Comparison of ENCODE assay signal across 8 cellular contexts in genomic region chr7:65037740-65038678, GRCh38. TPM values are rescaled to one million over a fixed set of nuclear protein-coding genes. Genes with fewer than 3 reads are reported as not detected.
DNase-seq lines count a peak whose midpoint lies in the region; ATAC-seq, FAIRE-seq and TF ChIP-seq lines count a peak whose summit lies in the region.

No MANE protein-coding gene starts in this region.

- H2AFZ ChIP-seq in HepG2 (ENCODE audit: low read length), result no peak overlapping the region

- CTCF ChIA-PET in HepG2 (lab: Yijun Ruan, JAX; ENCODE audit: low intra/inter-chr PET ratio, low total read pairs), result no interaction called here

- peak overlapping the region; percentile 83 for H3K9ac ChIP-seq in HepG2 (ENCODE audit: insufficient read depth, low read depth, low read length)

- H3K79me2 ChIP-seq in HepG2 (ENCODE audit: insufficient read depth, low read length), result peaks cover 32% of the 10 kb centered on the region

- peak overlapping the region; percentile 60; the same call in 1 of the 2 replicates for H3K4me2 ChIP-seq in HepG2 (ENCODE audit: low read depth, low read length)

- H3K27ac ChIP-seq in coronary artery (peak overlapping the region; percentile 39 to 93), HepG2 (ENCODE audit: extremely low read length, insufficient read depth, low read length) (peak overlapping the region; percentile 85)

- peaks cover 11% of the 10 kb centered on the region; the same call in 1 of the 2 replicates for H4K20me1 ChIP-seq in HepG2 (ENCODE audit: insufficient read depth, low read length)

- H3K36me3 ChIP-seq in HepG2 (replicated peaks in 1 of 2; ENCODE audit: control insufficient read depth in 1 of 2, insufficient read depth in 2 of 2, low read length in 2 of 2), result no peaks in the 10 kb centered on the region; a peak in 1 of 5 replicates

- no peaks in the 10 kb centered on the region for H3K27me3 ChIP-seq in HepG2 (ENCODE audit: control insufficient read depth in 1 of 2, insufficient read depth in 2 of 2, low read length in 2 of 2)

- TF ChIP-seq CTCF in coronary artery (IDR thresholded peaks at IDR 0.05), result no peak
- TF ChIP-seq CTCF in HepG2 (CRISPR knock-in tag; IDR thresholded peaks at IDR 0.05), result no peak

- H3K9me3 ChIP-seq in HepG2 (ENCODE audit: low read length), result no peaks in the 10 kb centered on the region

- BruUV-seq in HepG2 (replicated peaks; lab: Mats Ljungman, UMichigan), result no TSS peak

- peaks cover 42% of the 10 kb centered on the region for H3K4me1 ChIP-seq in HepG2 (ENCODE audit: insufficient read depth, low read length)

- 3% methylated on average over 43 of the region's 92 CpGs for WGBS in HepG2 (ENCODE audit: low lambda C conversion rate)

- no peak for FAIRE-seq in HepG2 (lab: Jason Lieb, UNC)

- in situ Hi-C loops in HepG2 (cut with HindIII; ENCODE audit: extremely low pct_ligation_motif_present, low pct_unique_long_range_greater_than_20kb), result no loop called here

- POLR2A ChIA-PET in HepG2 (lab: Yijun Ruan, JAX), result interaction anchor here (0.7 to 3.8 kb wide), 8 partner anchors 16 to 305 kb away, joined by 3 to 68 read pairs (median 4); partner anchors contain the start of gene ERV3-1

- TF ChIP-seq RAD21 in HepG2 (CRISPR knock-in tag; IDR thresholded peaks at IDR 0.05), result no peak

- TF ChIP-seq EP300 in HepG2 (IDR thresholded peaks at IDR 0.05; ENCODE audit: low read depth in 2 of 2, low read length in 2 of 2) (no peak), HepG2 (CRISPR knock-in tag; IDR thresholded peaks at IDR 0.05; ENCODE audit: borderline replicate concordance) (no peak)

- H3K4me3 ChIP-seq in coronary artery (peak overlapping the region; percentile 96), HepG2 (replicated peaks in 1 of 3; ENCODE audit: insufficient read depth in 1 of 3, low read depth in 2 of 3, low read length in 3 of 3) (peak overlapping the region; percentile 75 to 91 (median 91); a peak in 5 of 6 replicates)

- intact Hi-C loops in HepG2 (cut with micrococcal nuclease; ENCODE audit: unreplicated experiment), result loop anchor here (5.0 kb wide), 1 partner anchor 36 kb away; no protein-coding TSS in a partner anchor

- DNase-seq in C1 segment of cervical spinal cord (lab: John Stamatoyannopoulos, UW), result peak; percentile 47 to 96 (median 88)
- peak; percentile 77 to 85 for DNase-seq in NCI-H524 (lab: John Stamatoyannopoulos, UW)
- DNase-seq in activated CD4-positive, alpha-beta T cell treated with anti-CD3 and anti-CD28 coated beads for 48 hours, result peak; percentile 92
- peak; percentile 96 for DNase-seq in coronary artery (ENCODE audit: low spot score)
- DNase-seq in HepG2 (ENCODE audit: low spot score), result peak; percentile 78
- DNase-seq in stimulated activated CD4-positive, alpha-beta T cell treated with anti-CD3 and anti-CD28 coated beads, Interleukin-4, amount 100 ng/mL, for 1 hour, result peak; percentile 92

- ATAC-seq in GM19324 (IDR thresholded peaks at IDR 0.05; ENCODE audit: low FRiP score, unreplicated experiment) (peak; percentile 88), HG03457 (IDR thresholded peaks at IDR 0.05; ENCODE audit: unreplicated experiment) (peak; percentile 85), HepG2 (peak; percentile 85)

- TF ChIP-seq POLR2A in HepG2 (IDR thresholded peaks at IDR 0.05; ENCODE audit: insufficient read depth in 1 of 2, low read depth in 2 of 2, low read length in 2 of 2), result peak; percentile 58 to 66

TF ChIP-seq in HepG2, 621 proteins besides CTCF, POLR2A, EP300 and RAD21 (continues in another document):
- TF ChIP-seq NR1H2 (CRISPR knock-in tag; IDR thresholded peaks at IDR 0.05; ENCODE audit: borderline replicate concordance, low read depth), result no peak
- TF ChIP-seq ZNF737 (CRISPR knock-in tag; IDR thresholded peaks at IDR 0.05; ENCODE audit: borderline replicate concordance), result no peak
- TF ChIP-seq DMAP1 (CRISPR knock-in tag; IDR thresholded peaks at IDR 0.05), result 0 out of 2 replicates have a peak, but pooled peaks have one; percentile 3
- TF ChIP-seq ZFP82 (CRISPR knock-in tag; IDR thresholded peaks at IDR 0.05; ENCODE audit: borderline replicate concordance), result no peak
- no peak for TF ChIP-seq ZNF343 (CRISPR knock-in tag; IDR thresholded peaks at IDR 0.05)
- TF ChIP-seq ISX (CRISPR knock-in tag; conservative IDR thresholded peaks at IDR 0.05), result no peak
- TF ChIP-seq IRF1 (CRISPR knock-in tag; IDR thresholded peaks at IDR 0.05; ENCODE audit: low read depth), result no peak
- no peak for TF ChIP-seq PRDM4 (CRISPR knock-in tag; IDR thresholded peaks at IDR 0.05; ENCODE audit: borderline replicate concordance)
- no peak for TF ChIP-seq GPN1 (CRISPR knock-in tag; IDR thresholded peaks at IDR 0.05; ENCODE audit: borderline replicate concordance)
- TF ChIP-seq ZNF883 (CRISPR knock-in tag; IDR thresholded peaks at IDR 0.05; ENCODE audit: not compliant biosample characterization), result no peak

RNA-seq across cellular contexts. Expression of gene ERV3-1, which starts 31.5 kb away (rescaled TPM):
- 12.0 and 20.4 TPM in 2 replicates for total RNA-seq in HepG2 (2016; rRNA removed; fragmentation: Illumina TruSeq; extraction: Trizol)
- 4.2 and 5.2 TPM in 2 replicates for total RNA-seq in HepG2 (2016; cell fraction: cytosol; rRNA removed; fragmentation: Illumina TruSeq; extraction: Trizol; ENCODE audit: low read depth)
- 11.8 and 20.6 TPM in 2 replicates for total RNA-seq in HepG2 (2016; cell fraction: insoluble cytoplasmic fraction; rRNA removed; fragmentation: Illumina TruSeq; extraction: Trizol)
- total RNA-seq in HepG2 (2016; cell fraction: membrane; rRNA removed; fragmentation: Illumina TruSeq; extraction: Trizol), result 10.8 and 11.0 TPM in 2 replicates
- 43.8 and 47.3 TPM in 2 replicates for total RNA-seq in HepG2 (2016; cell fraction: nucleus; rRNA removed; fragmentation: Illumina TruSeq; extraction: Trizol)
- polyA plus RNA-seq in HepG2 (2011; rRNA removed), result 86.3 and 91.5 TPM in 2 replicates
- 34.9 and 51.4 TPM in 2 replicates for polyA plus RNA-seq in HepG2 (2011; cell fraction: cytosol; rRNA removed)
- 133 and 172 TPM in 2 replicates for polyA plus RNA-seq in HepG2 (2011; cell fraction: nucleus; rRNA removed)
- 61.3 and 79.8 TPM in 2 replicates for polyA plus RNA-seq in HepG2 (2012)
- 4.3 and 5.7 TPM in 2 replicates for polyA plus RNA-seq in HepG2 (2016; cell fraction: cytosol; fragmentation: Illumina TruSeq; extraction: Trizol; ENCODE audit: low read depth)
- polyA plus RNA-seq in HepG2 (2016; cell fraction: insoluble cytoplasmic fraction; fragmentation: Illumina TruSeq; extraction: Trizol; ENCODE audit: low read depth), result 11.4 and 12.5 TPM in 2 replicates
- 5.7 and 11.4 TPM in 2 replicates for polyA plus RNA-seq in HepG2 (2016; cell fraction: membrane; fragmentation: Illumina TruSeq; extraction: Trizol; ENCODE audit: low read depth)
- 43.2 and 50.3 TPM in 2 replicates for polyA plus RNA-seq in HepG2 (2016; cell fraction: nucleus; fragmentation: Illumina TruSeq; extraction: Trizol; ENCODE audit: insufficient read depth, low read depth)
- 3.1 and 62.8 TPM in 2 replicates for polyA minus RNA-seq in HepG2 (2011; rRNA and poly(A)+ RNA removed; ENCODE audit: low replicate concordance)
- 25.1 and 31.4 TPM in 2 replicates for polyA minus RNA-seq in HepG2 (2011; cell fraction: cytosol; rRNA and poly(A)+ RNA removed)
- polyA minus RNA-seq in HepG2 (2011; cell fraction: nucleus; rRNA and poly(A)+ RNA removed), result 275 and 346 TPM in 2 replicates

RNA-seq across cellular contexts. Expression of gene ZNF117, which starts 47.2 kb away (rescaled TPM):
- total RNA-seq in HepG2 (2016; rRNA removed; fragmentation: Illumina TruSeq; extraction: Trizol), result 3.9 and 6.6 TPM in 2 replicates
- 0.18 and 0.51 TPM in 2 replicates for total RNA-seq in HepG2 (2016; cell fraction: cytosol; rRNA removed; fragmentation: Illumina TruSeq; extraction: Trizol; ENCODE audit: low read depth)
- total RNA-seq in HepG2 (2016; cell fraction: insoluble cytoplasmic fraction; rRNA removed; fragmentation: Illumina TruSeq; extraction: Trizol), result 4.1 and 5.5 TPM in 2 replicates
- total RNA-seq in HepG2 (2016; cell fraction: membrane; rRNA removed; fragmentation: Illumina TruSeq; extraction: Trizol), result 0.86 and 1.3 TPM in 2 replicates
- total RNA-seq in HepG2 (2016; cell fraction: nucleus; rRNA removed; fragmentation: Illumina TruSeq; extraction: Trizol), result 17.8 and 18.6 TPM in 2 replicates
- 20.0 and 20.4 TPM in 2 replicates for polyA plus RNA-seq in HepG2 (2011; rRNA removed)
- 2.5 and 4.6 TPM in 2 replicates for polyA plus RNA-seq in HepG2 (2011; cell fraction: cytosol; rRNA removed)
- polyA plus RNA-seq in HepG2 (2011; cell fraction: nucleus; rRNA removed), result 32.2 and 47.0 TPM in 2 replicates
- 11.3 and 17.9 TPM in 2 replicates for polyA plus RNA-seq in HepG2 (2012)
- 0.15 and 0.19 TPM in 2 replicates for polyA plus RNA-seq in HepG2 (2016; cell fraction: cytosol; fragmentation: Illumina TruSeq; extraction: Trizol; ENCODE audit: low read depth)
- 2.3 and 2.9 TPM in 2 replicates for polyA plus RNA-seq in HepG2 (2016; cell fraction: insoluble cytoplasmic fraction; fragmentation: Illumina TruSeq; extraction: Trizol; ENCODE audit: low read depth)
- polyA plus RNA-seq in HepG2 (2016; cell fraction: membrane; fragmentation: Illumina TruSeq; extraction: Trizol; ENCODE audit: low read depth), result 0.51 and 0.56 TPM in 2 replicates
- polyA plus RNA-seq in HepG2 (2016; cell fraction: nucleus; fragmentation: Illumina TruSeq; extraction: Trizol; ENCODE audit: insufficient read depth, low read depth), result 38.6 and 39.6 TPM in 2 replicates
- 0.14 and 9.5 TPM in 2 replicates for polyA minus RNA-seq in HepG2 (2011; rRNA and poly(A)+ RNA removed; ENCODE audit: low replicate concordance)
- 7.1 and 8.9 TPM in 2 replicates for polyA minus RNA-seq in HepG2 (2011; cell fraction: cytosol; rRNA and poly(A)+ RNA removed)
- polyA minus RNA-seq in HepG2 (2011; cell fraction: nucleus; rRNA and poly(A)+ RNA removed), result 175 and 179 TPM in 2 replicates

Comparison
In these comparisons a context has a peak if more than half of its experiments do, and no peak if none do; other contexts are left out.
1. Peak in every context shown above with its lines: DNase-seq, ATAC-seq, H3K4me3 ChIP-seq and H3K27ac ChIP-seq.